In genomic region chr3:153215497-153215896, GRCh38 we compare ENCODE assay signal across 17 cellular contexts. TPM values are rescaled to one million over a fixed set of nuclear protein-coding genes. Genes with fewer than 3 reads are reported as not detected.
DNase-seq lines count a peak whose midpoint lies in the region; ATAC-seq and TF ChIP-seq lines count a peak whose summit lies in the region.
"Had no signal": no experiment of that assay in that cellular context is flagged by ENCODE, and none has a peak within 500 bp of the region (broad histone marks: within the 10 kb centered on the region; RNA-seq: fewer than 3 reads in every experiment).

No MANE protein-coding gene starts in this region.

- H2AFZ ChIP-seq in Loucy (ENCODE audit: low read length), result 0 out of 2 replicates have a peak overlapping the region, but pooled peaks have one; percentile 25
- H2AFZ ChIP-seq in osteoblast (ENCODE audit: low read length), result peak overlapping the region; percentile 18

- peaks cover 20% of the 10 kb centered on the region for H3K4me1 ChIP-seq in Loucy (ENCODE audit: insufficient read depth, low read length, poor library complexity, severe bottlenecking)
- peaks cover 16% of the 10 kb centered on the region for H3K4me1 ChIP-seq in osteoblast (ENCODE audit: insufficient read depth, low read length)
- peaks cover 45% of the 10 kb centered on the region for H3K4me1 ChIP-seq in CD8-positive, alpha-beta memory T cell (ENCODE audit: insufficient read depth, low read length)
- peaks cover 0 to 15% (median 2%) of the 10 kb centered on the region in 4 donors for H3K4me1 ChIP-seq in tibial artery
- H3K4me1 ChIP-seq in endodermal cell (ENCODE audit: control insufficient read depth, insufficient read depth, low read length), result peaks cover 2% of the 10 kb centered on the region
- H3K4me1 ChIP-seq: BE2C had no signal

- no peak for DNase-seq in natural killer cell
- DNase-seq in natural killer cell treated with Interleukin-12 subunit alpha and Interleukin-12 subunit beta and Interleukin-15 and Interleukin-18, amount 100 ng/mL, for 72 hours (ENCODE audit: low spot score), result no peak
- no peak for DNase-seq in immature natural killer cell
- DNase-seq in osteoblast (ENCODE audit: insufficient read length, low spot score, missing footprints), result peak; percentile 87
- no peak for DNase-seq in CD8-positive, alpha-beta memory T cell
- DNase-seq in tibial artery, result no peak
- DNase-seq in endodermal cell, result no peak
- DNase-seq: ACHN; BE2C; C1 segment of cervical spinal cord; CD4-positive, alpha-beta T cell; DMS79 treated with DMSO at 0.1 percent for 48 hours; GF-D8; GOT3; H7 had no signal

- intact Hi-C loops in natural killer cell (cut with micrococcal nuclease) (no loop called here), tibial artery (cut with DNase I; ENCODE audit: low total_unique reads) (no loop called here)

- ATAC-seq in natural killer cell, result no peak
- ATAC-seq in natural killer cell treated with Interleukin-12 subunit alpha and Interleukin-12 subunit beta and Interleukin-15 and Interleukin-18, amount 100 ng/mL, for 72 hours, result no peak
- ATAC-seq: HCT116 had no signal

- H3K27ac Mint-ChIP-seq in natural killer cell, result peak overlapping the region; percentile 19 to 64
- H3K27ac Mint-ChIP-seq in natural killer cell treated with Interleukin-12 subunit alpha and Interleukin-12 subunit beta and Interleukin-15 and Interleukin-18, amount 100 ng/mL, for 72 hours, result no peak overlapping the region
- H3K27ac Mint-ChIP-seq in immature natural killer cell, result peak overlapping the region in 4 of 6 donors; percentile 1 to 21 (median 11)
- H3K27ac Mint-ChIP-seq in CD8-positive, alpha-beta memory T cell, result peak overlapping the region in 1 of 8 donors; percentile 32
- no peak overlapping the region for H3K27ac Mint-ChIP-seq in endodermal cell
- H3K27ac Mint-ChIP-seq: CD4-positive, alpha-beta T cell had no signal

- peaks cover 47 to 54% of the 10 kb centered on the region in 2 donors for H3K4me1 Mint-ChIP-seq in natural killer cell
- H3K4me1 Mint-ChIP-seq in natural killer cell treated with Interleukin-12 subunit alpha and Interleukin-12 subunit beta and Interleukin-15 and Interleukin-18, amount 100 ng/mL, for 72 hours (ENCODE audit: low read depth in 2 of 2), result peaks cover 26 to 29% of the 10 kb centered on the region in 2 donors
- H3K4me1 Mint-ChIP-seq in immature natural killer cell, result peaks cover 48 to 70% of the 10 kb centered on the region in 2 donors
- peaks cover 49 to 77% (median 70%) of the 10 kb centered on the region in 3 donors for H3K4me1 Mint-ChIP-seq in CD8-positive, alpha-beta memory T cell
- peaks cover 21% of the 10 kb centered on the region for H3K4me1 Mint-ChIP-seq in endodermal cell

- no peaks in the 10 kb centered on the region for H3F3A ChIP-seq in Loucy (ENCODE audit: low read depth)

- POLR2A ChIA-PET in CD8-positive, alpha-beta memory T cell (lab: Charles Lee), result no interaction called here

- H3K27me3 Mint-ChIP-seq in natural killer cell (ENCODE audit: low read depth in 2 of 2) (no peaks in the 10 kb centered on the region), immature natural killer cell (ENCODE audit: low read depth in 3 of 3) (peaks cover 0 to 2% (median 2%) of the 10 kb centered on the region in 3 donors), endodermal cell (ENCODE audit: insufficient read depth) (no peaks in the 10 kb centered on the region)
- H3K27me3 Mint-ChIP-seq in natural killer cell treated with Interleukin-12 subunit alpha and Interleukin-12 subunit beta and Interleukin-15 and Interleukin-18, amount 100 ng/mL, for 72 hours, result no peaks in the 10 kb centered on the region
- no peaks in the 10 kb centered on the region for H3K27me3 Mint-ChIP-seq in CD8-positive, alpha-beta memory T cell
- H3K27me3 Mint-ChIP-seq: CD4-positive, alpha-beta T cell had no signal

- H3K9me3 Mint-ChIP-seq in natural killer cell, result peaks cover 0 to 3% of the 10 kb centered on the region in 2 donors
- peaks cover 4% of the 10 kb centered on the region for H3K9me3 Mint-ChIP-seq in natural killer cell treated with Interleukin-12 subunit alpha and Interleukin-12 subunit beta and Interleukin-15 and Interleukin-18, amount 100 ng/mL, for 72 hours
- H3K9me3 Mint-ChIP-seq in immature natural killer cell, result peaks cover 0 to 7% (median 0%) of the 10 kb centered on the region in 6 donors
- peaks cover 0 to 7% (median 3%) of the 10 kb centered on the region in 5 donors for H3K9me3 Mint-ChIP-seq in CD8-positive, alpha-beta memory T cell
- no peaks in the 10 kb centered on the region for H3K9me3 Mint-ChIP-seq in endodermal cell

- no peaks in the 10 kb centered on the region for H3K9me3 ChIP-seq in Loucy (ENCODE audit: insufficient read depth, low read depth, low read length)
- no peaks in the 10 kb centered on the region for H3K9me3 ChIP-seq in osteoblast (ENCODE audit: low read depth, low read length)
- no peaks in the 10 kb centered on the region for H3K9me3 ChIP-seq in CD8-positive, alpha-beta memory T cell (ENCODE audit: low read length)
- H3K9me3 ChIP-seq in tibial artery, result no peaks in the 10 kb centered on the region
- H3K9me3 ChIP-seq in endodermal cell (ENCODE audit: control insufficient read depth, low read length), result no peaks in the 10 kb centered on the region
- H3K9me3 ChIP-seq: BE2C had no signal

- H3K36me3 ChIP-seq in Loucy (ENCODE audit: insufficient read depth, low read length), result no peaks in the 10 kb centered on the region
- no peaks in the 10 kb centered on the region for H3K36me3 ChIP-seq in osteoblast (ENCODE audit: insufficient read depth, low read length)
- no peaks in the 10 kb centered on the region for H3K36me3 ChIP-seq in CD8-positive, alpha-beta memory T cell (ENCODE audit: insufficient read depth, low read length)
- H3K36me3 ChIP-seq in tibial artery, result no peaks in the 10 kb centered on the region
- H3K36me3 ChIP-seq in endodermal cell (ENCODE audit: control insufficient read depth, insufficient read depth, low read length), result no peaks in the 10 kb centered on the region
- H3K36me3 ChIP-seq: BE2C had no signal

- H3K9me2 ChIP-seq in Loucy (replicated peaks; ENCODE audit: low read depth, low read length), result no peaks in the 10 kb centered on the region

- CTCF ChIA-PET in CD8-positive, alpha-beta memory T cell (lab: Charles Lee), result interaction anchor here (0.8 kb wide), 1 partner anchor 11 kb away, joined by 4 read pairs; no protein-coding TSS in a partner anchor

- H3K4me3 Mint-ChIP-seq in natural killer cell, result no peak overlapping the region
- H3K4me3 Mint-ChIP-seq in natural killer cell treated with Interleukin-12 subunit alpha and Interleukin-12 subunit beta and Interleukin-15 and Interleukin-18, amount 100 ng/mL, for 72 hours, result no peak overlapping the region
- no peak overlapping the region for H3K4me3 Mint-ChIP-seq in immature natural killer cell
- no peak overlapping the region for H3K4me3 Mint-ChIP-seq in CD8-positive, alpha-beta memory T cell
- no peak overlapping the region for H3K4me3 Mint-ChIP-seq in endodermal cell
- H3K4me3 Mint-ChIP-seq: CD4-positive, alpha-beta T cell had no signal

- TF ChIP-seq CTCF in natural killer cell (IDR thresholded peaks at IDR 0.05) (no peak), Loucy (conservative IDR thresholded peaks at IDR 0.05; ENCODE audit: low read length) (no peak), osteoblast (IDR thresholded peaks at IDR 0.05; ENCODE audit: extremely low read depth, low read depth, low read length) (no peak), tibial artery (IDR thresholded peaks at IDR 0.05) (no peak), endodermal cell (conservative IDR thresholded peaks at IDR 0.05) (no peak)

- H3K79me2 ChIP-seq in Loucy (ENCODE audit: insufficient read depth, low read length) (no peaks in the 10 kb centered on the region), osteoblast (ENCODE audit: insufficient read depth, low read length) (no peaks in the 10 kb centered on the region)

- H4K20me1 ChIP-seq in Loucy (ENCODE audit: insufficient read depth, low read length, poor library complexity, severe bottlenecking), result no peaks in the 10 kb centered on the region
- H4K20me1 ChIP-seq in osteoblast (ENCODE audit: insufficient read depth, low read length), result no peaks in the 10 kb centered on the region

- WGBS in endodermal cell (ENCODE audit: insufficient coverage in 1 of 2, insufficient read length in 1 of 2), 2 experiments, result 75 to 90% methylated on average over 1 of the region's 1 CpG

- no peaks in the 10 kb centered on the region for H3K27me3 ChIP-seq in Loucy (ENCODE audit: insufficient read depth, low read length, poor library complexity, severe bottlenecking)
- H3K27me3 ChIP-seq in osteoblast (ENCODE audit: insufficient read depth, low read length), result no peaks in the 10 kb centered on the region
- no peaks in the 10 kb centered on the region for H3K27me3 ChIP-seq in CD8-positive, alpha-beta memory T cell (ENCODE audit: insufficient read depth, low read length, poor library complexity, severe bottlenecking)
- H3K27me3 ChIP-seq in tibial artery, result no peaks in the 10 kb centered on the region
- H3K27me3 ChIP-seq in endodermal cell (ENCODE audit: control insufficient read depth, insufficient read depth, low read length, poor library complexity, severe bottlenecking), result no peaks in the 10 kb centered on the region
- H3K27me3 ChIP-seq: BE2C had no signal

- H3K4me2 ChIP-seq in Loucy (ENCODE audit: low read depth, low read length, poor library complexity, severe bottlenecking), result no peak overlapping the region
- peak overlapping the region; percentile 33 for H3K4me2 ChIP-seq in osteoblast (ENCODE audit: insufficient read depth, low read length)

- H3K36me3 Mint-ChIP-seq in natural killer cell (peaks cover 8% of the 10 kb centered on the region), immature natural killer cell (peaks cover 22 to 32% (median 25%) of the 10 kb centered on the region in 3 donors), endodermal cell (ENCODE audit: low read depth) (no peaks in the 10 kb centered on the region)
- H3K36me3 Mint-ChIP-seq in natural killer cell treated with Interleukin-12 subunit alpha and Interleukin-12 subunit beta and Interleukin-15 and Interleukin-18, amount 100 ng/mL, for 72 hours, result no peaks in the 10 kb centered on the region
- peaks cover 4 to 35% (median 11%) of the 10 kb centered on the region in 3 donors for H3K36me3 Mint-ChIP-seq in CD8-positive, alpha-beta memory T cell

- H3K9ac ChIP-seq in Loucy (ENCODE audit: low read depth, low read length, poor library complexity, severe bottlenecking), result no peak overlapping the region
- H3K9ac ChIP-seq in endodermal cell (ENCODE audit: extremely low read depth, low read length, poor library complexity, severe bottlenecking), result no peak overlapping the region

- H3K4me3 ChIP-seq in Loucy (ENCODE audit: low read length, poor library complexity, severe bottlenecking) (no peak overlapping the region), osteoblast (ENCODE audit: insufficient read depth, low read length) (no peak overlapping the region), tibial artery (no peak overlapping the region), endodermal cell (ENCODE audit: low read length) (no peak overlapping the region)
- H3K4me3 ChIP-seq in CD8-positive, alpha-beta memory T cell (ENCODE audit: low read length), result no peak overlapping the region

- H3K27ac ChIP-seq in osteoblast (ENCODE audit: low read depth, low read length), result no peak overlapping the region
- H3K27ac ChIP-seq in CD8-positive, alpha-beta memory T cell (ENCODE audit: low read depth, low read length), result no peak overlapping the region
- no peak overlapping the region for H3K27ac ChIP-seq in tibial artery
- no peak overlapping the region for H3K27ac ChIP-seq in endodermal cell (ENCODE audit: low read depth, low read length)

RNA-seq across cellular contexts. Expression of gene RAP2B, which starts 53.5 kb away (rescaled TPM):
- 10 to 100 TPM; 34.8 to 41.7 (median 38.1) TPM for total RNA-seq in natural killer cell
- 10 to 100 TPM; 12.1 to 13.6 TPM for total RNA-seq in natural killer cell treated with Interleukin-12 subunit alpha and Interleukin-12 subunit beta and Interleukin-15 and Interleukin-18, amount 100 ng/mL, for 72 hours
- polyA plus RNA-seq in immature natural killer cell, result 10 to 100 TPM; 15.9 to 29.8 (median 23.2) TPM
- 20.3 and 22.4 TPM in 2 replicates for total RNA-seq in osteoblast
- total RNA-seq in CD8-positive, alpha-beta memory T cell, result 10 to 100 TPM; 17.8 to 18.3 TPM
- polyA plus RNA-seq in CD8-positive, alpha-beta memory T cell, result 20.3 TPM
- 10 to 100 TPM; 24.7 to 27.3 TPM for total RNA-seq in endodermal cell
- 12.1 TPM for polyA plus RNA-seq in endodermal cell (2013, experiment 1 of 2)
- 12.1 TPM for polyA plus RNA-seq in endodermal cell (2013, experiment 2 of 2)

Comparison
In these comparisons a context has a peak if more than half of its experiments do, and no peak if none do; other contexts are left out.
1. H3K27ac Mint-ChIP-seq: peak in natural killer cell (2 of 2) and immature natural killer cell (4 of 6); none in natural killer cell treated with Interleukin-12 subunit alpha and Interleukin-12 subunit beta and Interleukin-15 and Interleukin-18, amount 100 ng/mL, for 72 hours (0 of 2) and endodermal cell (single experiment).